Comparison of ENCODE assay signal across 13 cellular contexts in genomic region chrX:12610079-12610478, GRCh38.
DNase-seq lines count a peak whose midpoint lies in the region; ATAC-seq and TF ChIP-seq lines count a peak whose summit lies in the region.
"Had no signal": no experiment of that assay in that cellular context is flagged by ENCODE, and none has a peak within 500 bp of the region (broad histone marks: within the 10 kb centered on the region; RNA-seq: fewer than 3 reads in every experiment).

No MANE protein-coding gene starts in this region.

- ATAC-seq in upper lobe of right lung (peak; percentile 63), HG02884 (IDR thresholded peaks at IDR 0.05; ENCODE audit: unreplicated experiment) (no peak), HG03520 (IDR thresholded peaks at IDR 0.05; ENCODE audit: unreplicated experiment) (no peak)

- no peak overlapping the region for H3K9ac ChIP-seq in OCI-LY3 (ENCODE audit: low read length)

- peaks cover 7% of the 10 kb centered on the region for H3K27me3 ChIP-seq in OCI-LY3 (ENCODE audit: low read depth, low read length)
- H3K27me3 ChIP-seq in upper lobe of right lung: no peaks in the 10 kb centered on the region
- H3K27me3 ChIP-seq: thyroid gland had no signal

- H2AFZ ChIP-seq in OCI-LY3 (ENCODE audit: low read depth, low read length): no peak overlapping the region

- intact Hi-C loops in upper lobe of right lung (cut with DNase I): no loop called here

- TF ChIP-seq CTCF in OCI-LY3 (IDR thresholded peaks at IDR 0.05; ENCODE audit: low read depth, low read length) (no peak), upper lobe of right lung (IDR thresholded peaks at IDR 0.05) (no peak)

- H4K20me1 ChIP-seq in OCI-LY3 (ENCODE audit: insufficient read depth, low read length): no peaks in the 10 kb centered on the region

- H3K36me3 ChIP-seq in OCI-LY3 (replicated peaks; ENCODE audit: low read depth, low read length) (no peaks in the 10 kb centered on the region), upper lobe of right lung (no peaks in the 10 kb centered on the region)
- H3K36me3 ChIP-seq: thyroid gland had no signal

- H3K27ac ChIP-seq in OCI-LY3 (ENCODE audit: low read length) (no peak overlapping the region), epithelial cell of prostate (peak overlapping the region; percentile 88), upper lobe of right lung (no peak overlapping the region)
- H3K27ac ChIP-seq: thyroid gland had no signal

- no peaks in the 10 kb centered on the region for H3K9me3 ChIP-seq in OCI-LY3 (ENCODE audit: insufficient read depth, low read length)
- no peaks in the 10 kb centered on the region for H3K9me3 ChIP-seq in upper lobe of right lung
- H3K9me3 ChIP-seq: thyroid gland had no signal

- H3K4me1 ChIP-seq in OCI-LY3 (ENCODE audit: low read length) (peaks cover 46% of the 10 kb centered on the region), upper lobe of right lung (no peaks in the 10 kb centered on the region)
- H3K4me1 ChIP-seq: thyroid gland had no signal

- H3K79me2 ChIP-seq in OCI-LY3 (ENCODE audit: low read length): no peaks in the 10 kb centered on the region

- DNase-seq in H4 (ENCODE audit: low spot score): peak; percentile 56
- DNase-seq in epithelial cell of prostate (ENCODE audit: low read depth, low spot score): peak; percentile 89
- no peak for DNase-seq in upper lobe of right lung
- DNase-seq in activated CD8-positive, alpha-beta memory T cell treated with anti-CD3 and anti-CD28 coated beads, Interleukin-2, amount 50 U/mL, for 48 hours: no peak
- no peak for DNase-seq in hippocampal formation (lab: John Stamatoyannopoulos, UW)
- DNase-seq: activated effector memory CD4-positive, alpha-beta T cell treated with Interleukin-2 at 50 U/mL for 16 hours; cerebellar nuclear complex; NCI-H1417 treated with DMSO at 0.1 percent for 48 hours; NCI-H82; thyroid gland had no signal

- H3K4me2 ChIP-seq in OCI-LY3 (ENCODE audit: low read length): peak overlapping the region; percentile 14; the same call in 1 of the 2 replicates

- H3K4me3 ChIP-seq in OCI-LY3 (ENCODE audit: low read length): no peak overlapping the region
- no peak overlapping the region for H3K4me3 ChIP-seq in upper lobe of right lung
- H3K4me3 ChIP-seq: thyroid gland had no signal

Comparison
In these comparisons a context has a peak if more than half of its experiments do, and no peak if none do; other contexts are left out.
1. DNase-seq: peak in H4 (single experiment) and epithelial cell of prostate (single experiment); none in upper lobe of right lung (single experiment), activated CD8-positive, alpha-beta memory T cell treated with anti-CD3 and anti-CD28 coated beads, Interleukin-2, amount 50 U/mL, for 48 hours (single experiment) and hippocampal formation (0 of 2).